Comparison of ENCODE assay signal across 1 cellular context in genomic region chr10:3482200-3482993, GRCh38.
A peak's percentile ranks its signal among the peaks of the same experiment; 100 is the strongest.
TF ChIP-seq lines count a peak whose summit lies in the region.

No MANE protein-coding gene starts in this region.

TF ChIP-seq in HEK293, 187 proteins besides CTCF, POLR2A, EP300 and RAD21 (continued from another document):
- peak; percentile 95 for TF ChIP-seq OSR2 (tag by site-specific recombination; IDR thresholded peaks at IDR 0.05)
- no peak for TF ChIP-seq ZNF248 (tag by site-specific recombination; IDR thresholded peaks at IDR 0.05)
- TF ChIP-seq TRIM28 (IDR thresholded peaks at IDR 0.05; ENCODE audit: borderline replicate concordance, low read length), result 0 out of 2 replicates have a peak, but pooled peaks have one; percentile 44
- no peak for TF ChIP-seq ZNF596 (tag by site-specific recombination; IDR thresholded peaks at IDR 0.05)
- no peak for TF ChIP-seq ZNF16 (tag by site-specific recombination; IDR thresholded peaks at IDR 0.05; ENCODE audit: low read depth)
- peak; percentile 55; the same call in 1 of the 2 replicates for TF ChIP-seq ZXDB (tag by site-specific recombination; IDR thresholded peaks at IDR 0.05)
- TF ChIP-seq SP7 (tag by site-specific recombination; IDR thresholded peaks at IDR 0.05), result peak; percentile 94
- no peak for TF ChIP-seq ZNF837 (tag by site-specific recombination; IDR thresholded peaks at IDR 0.05)
- TF ChIP-seq, protein P1, sequence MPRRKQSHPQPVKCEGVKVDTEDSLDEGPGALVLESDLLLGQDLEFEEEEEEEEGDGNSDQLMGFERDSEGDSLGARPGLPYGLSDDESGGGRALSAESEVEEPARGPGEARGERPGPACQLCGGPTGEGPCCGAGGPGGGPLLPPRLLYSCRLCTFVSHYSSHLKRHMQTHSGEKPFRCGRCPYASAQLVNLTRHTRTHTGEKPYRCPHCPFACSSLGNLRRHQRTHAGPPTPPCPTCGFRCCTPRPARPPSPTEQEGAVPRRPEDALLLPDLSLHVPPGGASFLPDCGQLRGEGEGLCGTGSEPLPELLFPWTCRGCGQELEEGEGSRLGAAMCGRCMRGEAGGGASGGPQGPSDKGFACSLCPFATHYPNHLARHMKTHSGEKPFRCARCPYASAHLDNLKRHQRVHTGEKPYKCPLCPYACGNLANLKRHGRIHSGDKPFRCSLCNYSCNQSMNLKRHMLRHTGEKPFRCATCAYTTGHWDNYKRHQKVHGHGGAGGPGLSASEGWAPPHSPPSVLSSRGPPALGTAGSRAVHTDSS (tag by site-specific recombination; IDR thresholded peaks at IDR 0.05), result no peak
- no peak; the same call in 1 of the 2 replicates for TF ChIP-seq ZNF324 (tag by site-specific recombination; IDR thresholded peaks at IDR 0.05)
- no peak for TF ChIP-seq HOXC10 (CRISPR knock-in tag; IDR thresholded peaks at IDR 0.05)
- TF ChIP-seq ZNF660 (tag by site-specific recombination; IDR thresholded peaks at IDR 0.05), result peak; percentile 76; the same call in 1 of the 2 replicates
- peak; percentile 87 for TF ChIP-seq HIC1 (tag by site-specific recombination; IDR thresholded peaks at IDR 0.05)
- peak; percentile 98 for TF ChIP-seq ZNF629 (tag by site-specific recombination; IDR thresholded peaks at IDR 0.05)
- TF ChIP-seq ZNF132 (tag by site-specific recombination; IDR thresholded peaks at IDR 0.05; ENCODE audit: borderline replicate concordance), result no peak
- TF ChIP-seq KLF10 (tag by site-specific recombination; IDR thresholded peaks at IDR 0.05), result peak; percentile 42; the same call in 1 of the 2 replicates
- TF ChIP-seq, protein P2, sequence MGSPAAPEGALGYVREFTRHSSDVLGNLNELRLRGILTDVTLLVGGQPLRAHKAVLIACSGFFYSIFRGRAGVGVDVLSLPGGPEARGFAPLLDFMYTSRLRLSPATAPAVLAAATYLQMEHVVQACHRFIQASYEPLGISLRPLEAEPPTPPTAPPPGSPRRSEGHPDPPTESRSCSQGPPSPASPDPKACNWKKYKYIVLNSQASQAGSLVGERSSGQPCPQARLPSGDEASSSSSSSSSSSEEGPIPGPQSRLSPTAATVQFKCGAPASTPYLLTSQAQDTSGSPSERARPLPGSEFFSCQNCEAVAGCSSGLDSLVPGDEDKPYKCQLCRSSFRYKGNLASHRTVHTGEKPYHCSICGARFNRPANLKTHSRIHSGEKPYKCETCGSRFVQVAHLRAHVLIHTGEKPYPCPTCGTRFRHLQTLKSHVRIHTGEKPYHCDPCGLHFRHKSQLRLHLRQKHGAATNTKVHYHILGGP (tag by site-specific recombination; IDR thresholded peaks at IDR 0.05), result peak; percentile 83
- peak; percentile 92 for TF ChIP-seq IKZF3 (tag by site-specific recombination; IDR thresholded peaks at IDR 0.05)
- TF ChIP-seq ZNF18 (tag by site-specific recombination; IDR thresholded peaks at IDR 0.05), result no peak
- TF ChIP-seq ZBTB48 (tag by site-specific recombination; IDR thresholded peaks at IDR 0.05), result peak; percentile 77; the same call in 1 of the 2 replicates
TF ChIP-seq in HEK293: peak in this region for 41.
